ENCODE assay signal across 9 cellular contexts in genomic region chr2:25315316-25315680, GRCh38. TPM values are rescaled to one million over a fixed set of nuclear protein-coding genes. Genes with fewer than 3 reads are reported as not detected.
DNase-seq lines count a peak whose midpoint lies in the region; ATAC-seq and TF ChIP-seq lines count a peak whose summit lies in the region.
"Had no signal": no experiment of that assay in that cellular context is flagged by ENCODE, and none has a peak within 500 bp of the region (broad histone marks: within the 10 kb centered on the region; RNA-seq: fewer than 3 reads in every experiment).

No MANE protein-coding gene starts in this region.

- TF ChIP-seq CTCF in esophagus squamous epithelium (IDR thresholded peaks at IDR 0.05) (no peak), smooth muscle cell (IDR thresholded peaks at IDR 0.05; ENCODE audit: borderline replicate concordance, insufficient read depth, poor library complexity, severe bottlenecking) (no peak)

- H3K4me3 ChIP-seq in H7 (ENCODE audit: insufficient read depth, low read depth, low read length) (no peak overlapping the region), esophagus squamous epithelium (peak overlapping the region in 1 of 4 donors; percentile 24), smooth muscle cell (no peak overlapping the region), SJCRH30 (no peak overlapping the region)

- intact Hi-C loops in esophagus squamous epithelium (cut with DNase I) = no loop called here

- DNase-seq in H7 (peak; percentile 83), SK-N-DZ (ENCODE audit: low spot score) (peak; percentile 15), esophagus squamous epithelium (lab: John Stamatoyannopoulos, UW) (no peak), smooth muscle cell (lab: John Stamatoyannopoulos, UW; ENCODE audit: unreplicated experiment) (no peak), SJCRH30 (no peak), retina (no peak)
- DNase-seq: activated CD4-positive, CD25-positive, alpha-beta regulatory T cell; EL had no signal

- no peak overlapping the region for H3K4me2 ChIP-seq in smooth muscle cell

- peaks cover 31 to 54% (median 46%) of the 10 kb centered on the region in 3 donors for H3K4me1 ChIP-seq in esophagus squamous epithelium
- H3K4me1 ChIP-seq in smooth muscle cell (ENCODE audit: low read depth) = peaks cover 26% of the 10 kb centered on the region
- peaks cover 25% of the 10 kb centered on the region for H3K4me1 ChIP-seq in SJCRH30

- TF ChIP-seq POLR2A in esophagus squamous epithelium (IDR thresholded peaks at IDR 0.05) = no peak

- peaks cover 58% of the 10 kb centered on the region for H4K20me1 ChIP-seq in smooth muscle cell (ENCODE audit: low read depth)

- no peaks in the 10 kb centered on the region for H3K9me3 ChIP-seq in esophagus squamous epithelium
- no peaks in the 10 kb centered on the region for H3K9me3 ChIP-seq in smooth muscle cell (replicated peaks; ENCODE audit: low read depth)
- H3K9me3 ChIP-seq in SJCRH30 (replicated peaks) = no peaks in the 10 kb centered on the region

- no peak overlapping the region for H2AFZ ChIP-seq in smooth muscle cell (ENCODE audit: low read depth)

- peaks cover 22% of the 10 kb centered on the region for H3K79me2 ChIP-seq in smooth muscle cell (ENCODE audit: low read depth)

- peak overlapping the region; percentile 64 to 84 (median 72) for H3K27ac ChIP-seq in esophagus squamous epithelium
- H3K27ac ChIP-seq in smooth muscle cell (ENCODE audit: low read depth) = peak overlapping the region; percentile 49
- H3K27ac ChIP-seq in SJCRH30 = no peak overlapping the region

- H3K36me3 ChIP-seq in H7 (replicated peaks; ENCODE audit: control insufficient read depth, insufficient read depth, low read length) = no peaks in the 10 kb centered on the region
- H3K36me3 ChIP-seq in esophagus squamous epithelium = peaks cover 0 to 22% (median 0%) of the 10 kb centered on the region in 3 donors
- no peaks in the 10 kb centered on the region for H3K36me3 ChIP-seq in smooth muscle cell (ENCODE audit: low read depth)
- peaks cover 9% of the 10 kb centered on the region; the same call in 1 of the 2 replicates for H3K36me3 ChIP-seq in SJCRH30

- H3K27me3 ChIP-seq in H7 (ENCODE audit: control insufficient read depth, insufficient read depth, low read length) = no peaks in the 10 kb centered on the region
- no peaks in the 10 kb centered on the region for H3K27me3 ChIP-seq in esophagus squamous epithelium
- H3K27me3 ChIP-seq in smooth muscle cell (ENCODE audit: low read depth) = no peaks in the 10 kb centered on the region
- H3K27me3 ChIP-seq in SJCRH30 = no peaks in the 10 kb centered on the region

- no peak for ATAC-seq in GM19324 (IDR thresholded peaks at IDR 0.05; ENCODE audit: low FRiP score, unreplicated experiment)

- no peaks in the 10 kb centered on the region for H3F3A ChIP-seq in smooth muscle cell (ENCODE audit: low read depth)

- 100% methylated on average over 1 of the region's 11 CpGs; no CpG with 5 or more reads in 1 of the 2 donors for WGBS in esophagus squamous epithelium, 2 donors
- WGBS in smooth muscle cell (ENCODE audit: low lambda C conversion rate) = 88% methylated on average over 11 of the region's 11 CpGs

- no peak overlapping the region for H3K9ac ChIP-seq in smooth muscle cell (ENCODE audit: low read depth)

RNA-seq across cellular contexts. Expression of gene DNMT3A, which starts 26.4 kb away (rescaled TPM):
- 48.6 and 63.1 TPM in 2 replicates for total RNA-seq in H7 (2014; rRNA removed; shearing (Covaris generic))
- polyA plus RNA-seq in SK-N-DZ (2014; cell fraction: cytosol; rRNA removed) = 14.4 and 17.3 TPM in 2 replicates
- 33.4 and 46.5 TPM in 2 replicates for polyA plus RNA-seq in SK-N-DZ (2014; cell fraction: nucleus; rRNA removed)
- total RNA-seq in esophagus squamous epithelium = 10 to 100 TPM in 1 of 4 donors, 1 to 10 TPM in 3; 4.1 to 13.6 (median 8.2) TPM
- total RNA-seq in smooth muscle cell = 16.1 and 16.4 TPM in 2 replicates
- 18.9 and 19.9 TPM in 2 replicates for polyA plus RNA-seq in smooth muscle cell
- 26.1 and 32.8 TPM in 2 replicates for total RNA-seq in SJCRH30 (2014; rRNA removed; shearing (Covaris generic))

Comparison
In these comparisons a context has a peak if more than half of its experiments do, and no peak if none do; other contexts are left out.
1. DNase-seq: peak in H7 (single experiment) and SK-N-DZ (single experiment); none in esophagus squamous epithelium (single experiment), smooth muscle cell (single experiment), SJCRH30 (0 of 2) and retina (single experiment).